In the genomic region with DNA sequence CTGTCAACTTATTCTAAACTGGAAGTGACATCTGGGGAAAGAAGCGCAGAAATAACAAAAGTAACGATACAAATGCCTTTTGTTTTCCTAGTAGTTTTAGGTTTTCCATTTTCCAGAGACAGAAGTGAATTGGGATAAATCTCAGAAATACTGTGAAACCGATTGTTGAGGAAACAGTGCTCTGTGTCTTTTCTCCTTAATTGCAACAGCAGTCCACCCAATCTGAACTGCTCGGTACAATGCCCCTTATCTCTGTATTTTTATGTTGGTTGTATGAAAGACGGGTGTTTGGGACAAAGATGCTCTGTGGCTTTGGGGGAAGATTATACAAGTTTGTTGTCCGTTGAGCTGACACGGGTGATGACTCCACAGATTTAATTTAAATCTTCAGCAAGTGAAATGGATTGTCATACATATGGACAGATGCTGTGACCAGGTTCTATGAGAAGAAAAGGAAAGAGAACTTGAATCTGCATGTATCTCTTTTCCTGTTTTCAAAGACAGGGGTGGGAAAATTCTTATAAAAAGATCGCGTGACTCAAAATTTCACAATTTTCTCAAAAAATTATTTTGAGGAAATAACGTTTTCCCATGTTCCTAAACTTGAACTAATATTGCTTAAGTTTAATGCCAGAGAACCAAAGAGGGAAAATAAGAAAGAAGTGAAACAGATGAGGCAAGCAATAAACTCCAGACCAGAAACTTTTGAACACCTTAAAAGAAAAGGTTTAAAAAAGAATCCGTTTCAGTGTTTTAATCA, we compare ENCODE assay signal across 24 cellular contexts. TPM values are rescaled to one million over a fixed set of nuclear protein-coding genes. Genes with fewer than 3 reads are reported as not detected.
A peak's percentile ranks its signal among the peaks of the same experiment; 100 is the strongest.
DNase-seq lines count a peak whose midpoint lies in the region; ATAC-seq and TF ChIP-seq lines count a peak whose summit lies in the region.
"Had no signal": no experiment of that assay in that cellular context is flagged by ENCODE, and none has a peak within 500 bp of the region (broad histone marks: within the 10 kb centered on the region; RNA-seq: fewer than 3 reads in every experiment).

No MANE protein-coding gene starts in this region.

- WGBS in heart right ventricle, 2 donors = 63 to 68% methylated on average over 11 of the region's 11 CpGs

- H3K4me1 Mint-ChIP-seq in neural crest cell = peaks cover 73% of the 10 kb centered on the region
- H3K4me1 Mint-ChIP-seq: activated naive CD4-positive, alpha-beta T cell treated with anti-CD3 and anti-CD28 coated beads, Interleukin-2, amount 10 ng/mL, durations not matched to agents 7 days and 5 days; CD4-positive, alpha-beta memory T cell had no signal

- no peaks in the 10 kb centered on the region for H3K9me3 ChIP-seq in left ventricle myocardium inferior (replicated peaks)
- no peaks in the 10 kb centered on the region for H3K9me3 ChIP-seq in heart right ventricle

- TF ChIP-seq CTCF in left ventricle myocardium inferior (IDR thresholded peaks at IDR 0.05; ENCODE audit: borderline replicate concordance) = no peak
- no peak for TF ChIP-seq CTCF in heart right ventricle (IDR thresholded peaks at IDR 0.05)
- TF ChIP-seq CTCF in neural crest cell (conservative IDR thresholded peaks at IDR 0.05) = no peak

- DNase-seq in left ventricle myocardium inferior (no peak), heart right ventricle (no peak), neural crest cell (ENCODE audit: low read depth, low spot score) (no peak)
- DNase-seq in activated naive CD4-positive, alpha-beta T cell treated with anti-CD3 and anti-CD28 coated beads, Interleukin-2, amount 50 U/mL, for 16 hours = no peak
- DNase-seq: activated CD4-positive, alpha-beta T cell treated with anti-CD3 and anti-CD28 coated beads, Interleukin-2, amount 50 U/mL, for 48 hours; activated CD8-positive, alpha-beta memory T cell treated with anti-CD3 and anti-CD28 coated beads, Interleukin-2, amount 50 U/mL, for 4 hours; activated naive CD4-positive, alpha-beta T cell treated with anti-CD3 and anti-CD28 coated beads, Interleukin-2, amount 10 ng/mL, durations not matched to agents 7 days and 5 days; amniotic stem cell; CD4-positive, alpha-beta memory T cell; effector memory CD4-positive, alpha-beta T cell; foreskin keratinocyte; left cardiac atrium; mesendoderm; NCI-H1092; NCI-H1694 treated with DMSO at 0.1 percent for 48 hours; NCI-H510A; SHP77; stimulated activated CD4-positive, alpha-beta T cell treated with anti-CD3 and anti-CD28 coated beads, Interleukin-2, amount 100 ng/mL, for 48 hours had no signal

- H3K27ac ChIP-seq in left ventricle myocardium inferior (replicated peaks) (peak overlapping the region; percentile 53), heart right ventricle (peak overlapping the region in 5 of 10 donors; percentile 12 to 53 (median 39)), angular gyrus (ENCODE audit: low read depth, low read length) (peak overlapping the region; percentile 45)
- H3K27ac ChIP-seq: foreskin keratinocyte had no signal

- peaks cover 5% of the 10 kb centered on the region for H3K36me3 Mint-ChIP-seq in neural crest cell (ENCODE audit: low read depth)
- H3K36me3 Mint-ChIP-seq: activated naive CD4-positive, alpha-beta T cell treated with anti-CD3 and anti-CD28 coated beads, Interleukin-2, amount 10 ng/mL, durations not matched to agents 7 days and 5 days; CD4-positive, alpha-beta memory T cell had no signal

- no peaks in the 10 kb centered on the region for H3K27me3 Mint-ChIP-seq in neural crest cell (ENCODE audit: low read depth)

- H3K27me3 ChIP-seq in left ventricle myocardium inferior (ENCODE audit: low read depth) (no peaks in the 10 kb centered on the region), heart right ventricle (no peaks in the 10 kb centered on the region)
- H3K27me3 ChIP-seq: foreskin keratinocyte had no signal

- H3K4me3 ChIP-seq in left ventricle myocardium inferior (no peak overlapping the region), heart right ventricle (no peak overlapping the region)

- H3K4me1 ChIP-seq in left ventricle myocardium inferior (peaks cover 70% of the 10 kb centered on the region), heart right ventricle (peaks cover 0 to 89% (median 53%) of the 10 kb centered on the region in 9 donors)
- H3K4me1 ChIP-seq: foreskin keratinocyte had no signal

- no peak overlapping the region for H3K4me3 Mint-ChIP-seq in neural crest cell
- H3K4me3 Mint-ChIP-seq: activated naive CD4-positive, alpha-beta T cell treated with anti-CD3 and anti-CD28 coated beads, Interleukin-2, amount 10 ng/mL, durations not matched to agents 7 days and 5 days; activated T-helper 1 cell treated with anti-CD3 and anti-CD28 coated beads, Interleukin-12 subunit alpha, Interleukin-12 subunit beta, Interleukin-2, Interleukin-4 antibody, amounts not matched to agents 30 ng/mL and 10 ng/mL and 1 ng/mL, durations not matched to agents 14 hours and 24 hours and 36 hours; CD4-positive, alpha-beta memory T cell had no signal

- intact Hi-C loops in left ventricle myocardium inferior (cut with micrococcal nuclease) = no loop called here
- intact Hi-C loops in heart right ventricle (cut with DNase I) = no loop called here

- ATAC-seq in heart right ventricle (no peak), GM18498 (IDR thresholded peaks at IDR 0.05; ENCODE audit: unreplicated experiment) (no peak), HG02885 (IDR thresholded peaks at IDR 0.05; ENCODE audit: poor library complexity, unreplicated experiment) (no peak), GM19035 (IDR thresholded peaks at IDR 0.05; ENCODE audit: unreplicated experiment) (no peak)
- ATAC-seq: activated CD4-positive, CD25-positive, alpha-beta regulatory T cell treated with anti-CD3 and anti-CD28 coated beads, Interleukin-2, amount 50 U/mL, for 24 hours; foreskin keratinocyte; left cardiac atrium had no signal

- H3K9me3 Mint-ChIP-seq in neural crest cell = no peaks in the 10 kb centered on the region
- H3K9me3 Mint-ChIP-seq: activated naive CD4-positive, alpha-beta T cell treated with anti-CD3 and anti-CD28 coated beads, Interleukin-2, amount 10 ng/mL, durations not matched to agents 7 days and 5 days; activated T-helper 1 cell treated with anti-CD3 and anti-CD28 coated beads, Interleukin-12 subunit alpha, Interleukin-12 subunit beta, Interleukin-2, Interleukin-4 antibody, amounts not matched to agents 30 ng/mL and 10 ng/mL and 1 ng/mL, durations not matched to agents 14 hours and 24 hours and 36 hours had no signal

- H3K27ac Mint-ChIP-seq in neural crest cell (ENCODE audit: unreplicated experiment) = peak overlapping the region; percentile 20
- H3K27ac Mint-ChIP-seq: activated naive CD4-positive, alpha-beta T cell treated with anti-CD3 and anti-CD28 coated beads, Interleukin-2, amount 10 ng/mL, durations not matched to agents 7 days and 5 days; activated T-helper 1 cell treated with anti-CD3 and anti-CD28 coated beads, Interleukin-12 subunit alpha, Interleukin-12 subunit beta, Interleukin-2, Interleukin-4 antibody, amounts not matched to agents 30 ng/mL and 10 ng/mL and 1 ng/mL, durations not matched to agents 14 hours and 24 hours and 36 hours; CD4-positive, alpha-beta memory T cell had no signal

- H3K36me3 ChIP-seq in left ventricle myocardium inferior (no peaks in the 10 kb centered on the region), heart right ventricle (no peaks in the 10 kb centered on the region)

RNA-seq across cellular contexts. Expression of a gene that starts 41.2 kb away (rescaled TPM):
- total RNA-seq in left ventricle myocardium inferior = 22.5 TPM
- 10 to 100 TPM; 19.0 to 47.1 (median 27.1) TPM for total RNA-seq in heart right ventricle
- polyA plus RNA-seq in heart right ventricle = 10 to 100 TPM in 1 of 2 donors, 1 to 10 TPM in 1; 6.9 to 19.6 TPM
- 88.0 and 90.0 TPM in 2 replicates for total RNA-seq in neural crest cell
